Comparison of ENCODE assay signal across 20 cellular contexts in the genomic region with DNA sequence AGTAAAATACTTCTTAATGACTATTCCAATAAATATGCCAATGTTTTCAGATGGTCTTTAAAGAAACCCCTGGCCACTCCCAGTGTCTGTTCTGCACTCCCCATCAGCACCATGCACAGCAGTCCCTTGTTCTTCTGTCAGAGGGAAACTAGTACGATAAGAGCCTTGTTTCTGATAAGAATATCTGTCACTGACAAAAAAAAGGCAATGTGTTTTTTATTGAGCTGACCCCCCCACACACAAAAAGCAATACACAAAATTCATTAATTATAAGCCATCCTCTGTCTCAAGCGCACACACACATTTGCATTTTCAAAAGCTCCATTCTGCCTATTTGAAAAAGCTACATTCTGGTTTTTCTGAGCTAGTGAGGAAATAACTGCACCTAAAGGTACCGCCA.
"Had no signal": no experiment of that assay in that cellular context is flagged by ENCODE, and none has a peak within 500 bp of the region (broad histone marks: within the 10 kb centered on the region; RNA-seq: fewer than 3 reads in every experiment).

No MANE protein-coding gene starts in this region.

- H3K9me3 ChIP-seq: gastroesophageal sphincter, neutrophil, sigmoid colon, suprapubic skin, thyroid gland had no signal

- H3K4me3 ChIP-seq: esophagus squamous epithelium, gastroesophageal sphincter, left ventricle myocardium inferior, lower lobe of right lung, right atrium auricular region, sigmoid colon, skin epidermis, suprapubic skin, thyroid gland had no signal

- H3K36me3 ChIP-seq: esophagus squamous epithelium, gastroesophageal sphincter, left ventricle myocardium inferior, lower lobe of right lung, neutrophil, right atrium auricular region, sigmoid colon, suprapubic skin, thyroid gland had no signal

- DNase-seq: effector memory CD8-positive, alpha-beta T cell; esophagus squamous epithelium; foreskin fibroblast; immature natural killer cell; kidney; left cardiac atrium; left ventricle myocardium inferior; lower lobe of right lung; mesenchymal stem cell; naive B cell; posterior cingulate gyrus; sigmoid colon; stimulated activated CD4-positive, alpha-beta T cell treated with anti-CD3 and anti-CD28 coated beads, Interleukin-12 subunit alpha, Interleukin-12 subunit beta, amount 100 ng/mL, for 4 hours; stimulated activated naive CD4-positive, alpha-beta T cell treated with Interleukin-2 at 50 U/mL for 16 hours; thyroid gland had no signal

- H3K4me1 ChIP-seq: esophagus squamous epithelium, lower lobe of right lung, right atrium auricular region, sigmoid colon, suprapubic skin, thyroid gland had no signal

- H3K27me3 ChIP-seq: esophagus squamous epithelium, gastroesophageal sphincter, neutrophil, right atrium auricular region, sigmoid colon, suprapubic skin, thyroid gland had no signal

- H3K27ac ChIP-seq: esophagus squamous epithelium, gastroesophageal sphincter, left ventricle myocardium inferior, lower lobe of right lung, neutrophil, right atrium auricular region, sigmoid colon, skin epidermis, suprapubic skin, thyroid gland had no signal

- ATAC-seq: effector memory CD8-positive, alpha-beta T cell; gastroesophageal sphincter; left cardiac atrium; lower lobe of right lung had no signal
